19 cellular contexts compared by ENCODE assay signal in genomic region chr12:82862069-82862841, GRCh38.
DNase-seq lines count a peak whose midpoint lies in the region; ATAC-seq, FAIRE-seq and TF ChIP-seq lines count a peak whose summit lies in the region.
"Had no signal": no experiment of that assay in that cellular context is flagged by ENCODE, and none has a peak within 500 bp of the region (broad histone marks: within the 10 kb centered on the region; RNA-seq: fewer than 3 reads in every experiment).

No MANE protein-coding gene starts in this region.

- H3K36me3 ChIP-seq in adipocyte (ENCODE audit: control insufficient read depth, insufficient read depth, low read length, severe bottlenecking): no peaks in the 10 kb centered on the region
- H3K36me3 ChIP-seq in gastroesophageal sphincter: no peaks in the 10 kb centered on the region
- H3K36me3 ChIP-seq: ascending aorta, esophagus muscularis mucosa had no signal

- TF ChIP-seq CTCF in HFF-Myc (IDR thresholded peaks at IDR 0.05; ENCODE audit: low read depth, low read length, missing control alignments) (no peak), gastroesophageal sphincter (IDR thresholded peaks at IDR 0.05) (no peak)

- ATAC-seq in GM21723 (IDR thresholded peaks at IDR 0.05; ENCODE audit: unreplicated experiment): no peak
- no peak for ATAC-seq in gastroesophageal sphincter
- ATAC-seq: activated CD4-positive, alpha-beta T cell treated with anti-CD3 and anti-CD28 coated beads for 36 hours; left colon; mucosa of descending colon had no signal

- H3K4me1 ChIP-seq in adipocyte (ENCODE audit: control insufficient read depth, insufficient read depth, low read length) (peaks cover 12% of the 10 kb centered on the region), gastroesophageal sphincter (no peaks in the 10 kb centered on the region)
- H3K4me1 ChIP-seq: ascending aorta had no signal

- H3K9ac ChIP-seq in adipocyte (ENCODE audit: low read length): no peak overlapping the region

- TF ChIP-seq POLR2A in gastroesophageal sphincter (IDR thresholded peaks at IDR 0.05): no peak

- FAIRE-seq in urothelium cell line (lab: Jason Lieb, UNC): no peak

- no peaks in the 10 kb centered on the region for H3K27me3 ChIP-seq in adipocyte (replicated peaks; ENCODE audit: control insufficient read depth, insufficient read depth, low read length)
- no peaks in the 10 kb centered on the region for H3K27me3 ChIP-seq in gastroesophageal sphincter
- H3K27me3 ChIP-seq: ascending aorta, esophagus muscularis mucosa, sigmoid colon had no signal

- TF ChIP-seq EP300 in gastroesophageal sphincter (IDR thresholded peaks at IDR 0.05): no peak

- H3K4me3 ChIP-seq in HFF-Myc (replicated peaks; ENCODE audit: low read depth, low read length) (no peak overlapping the region), adipocyte (ENCODE audit: low read length) (no peak overlapping the region), gastroesophageal sphincter (no peak overlapping the region)
- H3K4me3 ChIP-seq: ascending aorta, esophagus muscularis mucosa, mucosa of descending colon, sigmoid colon had no signal

- peak; percentile 54 for DNase-seq in HFF-Myc (ENCODE audit: extremely low read depth, low read depth)
- peak; percentile 24 for DNase-seq in adipocyte (ENCODE audit: low read depth)
- DNase-seq in glomerular visceral epithelial cell (ENCODE audit: extremely low spot score): peak; percentile 14
- DNase-seq in urothelium cell line (ENCODE audit: low spot score): peak; percentile 11
- no peak for DNase-seq in NCI-H69 (lab: John Stamatoyannopoulos, UW)
- DNase-seq: activated CD4-positive, alpha-beta T cell treated with anti-CD3 and anti-CD28 coated beads for 36 hours; activated gamma-delta T cell treated with Interleukin-2 at 50 U/mL for 16 hours; C1 segment of cervical spinal cord; DMS153; left colon; mucosa of descending colon; NCI-H1436; SHP77; sigmoid colon; stimulated activated CD4-positive, alpha-beta T cell treated with anti-CD3 and anti-CD28 coated beads, Interleukin-2, amount 100 ng/mL, for 48 hours had no signal

- 35 to 50% methylated on average over 1 of the region's 1 CpG for WGBS in gastroesophageal sphincter (ENCODE audit: low coverage in 1 of 2), 2 donors

- no peaks in the 10 kb centered on the region for H3K9me3 ChIP-seq in adipocyte (ENCODE audit: control insufficient read depth, low read length)
- no peaks in the 10 kb centered on the region for H3K9me3 ChIP-seq in gastroesophageal sphincter
- H3K9me3 ChIP-seq: ascending aorta, esophagus muscularis mucosa, mucosa of descending colon, sigmoid colon had no signal

- no peak overlapping the region for H3K27ac ChIP-seq in gastroesophageal sphincter
- H3K27ac ChIP-seq: ascending aorta, esophagus muscularis mucosa, sigmoid colon had no signal
